Comparison of ENCODE assay signal across 1 cellular context in genomic region chr5:126561908-126562307, GRCh38.
TF ChIP-seq lines count a peak whose summit lies in the region.

No MANE protein-coding gene starts in this region.

TF ChIP-seq in GM12878, 131 proteins besides CTCF, POLR2A, EP300 and RAD21:
- TF ChIP-seq PAX5 (IDR thresholded peaks at IDR 0.05; ENCODE audit: borderline replicate concordance, low read depth, low read length) (no peak), ZNF274 (IDR thresholded peaks at IDR 0.05; ENCODE audit: insufficient read depth, insufficient read length) (no peak), HSF1 (IDR thresholded peaks at IDR 0.05; ENCODE audit: low read depth, low read length) (no peak), TARDBP (IDR thresholded peaks at IDR 0.05; ENCODE audit: borderline replicate concordance) (no peak), PKNOX1 (IDR thresholded peaks at IDR 0.05) (no peak), ZBED1 (IDR thresholded peaks at IDR 0.05; ENCODE audit: borderline replicate concordance) (no peak), RBBP5 (conservative IDR thresholded peaks at IDR 0.05) (no peak), SREBF1 (IDR thresholded peaks at IDR 0.05; ENCODE audit: low read length) (no peak), FOXM1 (IDR thresholded peaks at IDR 0.05; ENCODE audit: low read depth, low read length) (no peak), SPI1 (IDR thresholded peaks at IDR 0.05; ENCODE audit: borderline replicate concordance, insufficient read depth, low read depth, low read length) (no peak), NKRF (conservative IDR thresholded peaks at IDR 0.05) (no peak), ZNF24 (IDR thresholded peaks at IDR 0.05) (no peak), RB1 (IDR thresholded peaks at IDR 0.05; ENCODE audit: borderline replicate concordance) (no peak), IKZF1 (conservative IDR thresholded peaks at IDR 0.05) (no peak), RELB (IDR thresholded peaks at IDR 0.05; ENCODE audit: low read depth) (no peak), CEBPZ (IDR thresholded peaks at IDR 0.05; ENCODE audit: low read depth, low read length) (no peak)
